In the genomic region with DNA sequence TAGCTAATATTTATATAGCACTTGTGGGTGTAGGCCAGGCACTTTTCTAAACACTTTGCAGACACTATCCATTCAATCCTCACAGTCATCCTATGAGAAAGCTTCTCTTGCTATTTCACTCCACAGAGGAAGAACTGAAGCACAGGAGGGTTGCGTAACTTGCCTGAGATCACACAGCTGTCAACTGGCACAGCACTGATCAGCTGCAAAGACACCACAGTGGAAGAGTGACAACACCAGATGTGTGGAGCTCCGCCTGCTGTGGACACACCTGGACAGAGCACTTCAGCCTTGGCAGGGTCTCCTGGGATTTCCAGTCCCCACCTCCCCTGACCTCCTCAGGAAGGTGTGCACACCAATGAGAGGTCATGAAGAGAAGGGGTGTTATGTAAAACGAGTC, we compare ENCODE assay signal across 20 cellular contexts. TPM values are rescaled to one million over a fixed set of nuclear protein-coding genes. Genes with fewer than 3 reads are reported as not detected.
A peak's percentile ranks its signal among the peaks of the same experiment; 100 is the strongest.
DNase-seq lines count a peak whose midpoint lies in the region; ATAC-seq, FAIRE-seq and TF ChIP-seq lines count a peak whose summit lies in the region.
"Had no signal": no experiment of that assay in that cellular context is flagged by ENCODE, and none has a peak within 500 bp of the region (broad histone marks: within the 10 kb centered on the region; RNA-seq: fewer than 3 reads in every experiment).

No MANE protein-coding gene starts in this region.

- no peak overlapping the region for H3K27ac ChIP-seq in spleen
- H3K27ac ChIP-seq: tibial artery had no signal

- intact Hi-C loops in spleen (cut with DNase I; ENCODE audit: low total_unique reads): no loop called here

- no peak for FAIRE-seq in bronchial epithelial cell (lab: Jason Lieb, UNC)
- FAIRE-seq: islet of Langerhans had no signal

- H3K4me3 ChIP-seq in NB4 (ENCODE audit: low read depth, low read length) (no peak overlapping the region), bronchial epithelial cell (ENCODE audit: low read depth, low read length) (no peak overlapping the region), spleen (no peak overlapping the region)
- H3K4me3 ChIP-seq: tibial artery had no signal

- no peaks in the 10 kb centered on the region for H3K27me3 ChIP-seq in bronchial epithelial cell (ENCODE audit: control insufficient read depth, insufficient read depth, low read length)
- no peaks in the 10 kb centered on the region for H3K27me3 ChIP-seq in spleen (replicated peaks in 1 of 7)
- H3K27me3 ChIP-seq: tibial artery had no signal

- peaks cover 0 to 12% (median 0%) of the 10 kb centered on the region in 8 donors for H3K9me3 ChIP-seq in spleen
- H3K9me3 ChIP-seq: tibial artery had no signal

- TF ChIP-seq CTCF in NB4 (IDR thresholded peaks at IDR 0.05; ENCODE audit: low read depth, low read length): no peak
- no peak for TF ChIP-seq CTCF in bronchial epithelial cell (IDR thresholded peaks at IDR 0.05; ENCODE audit: insufficient read depth, low read length, severe bottlenecking)
- TF ChIP-seq CTCF in spleen (IDR thresholded peaks at IDR 0.05 in 8 of 11, conservative IDR thresholded peaks at IDR 0.05 in 3 of 11): no peak

- TF ChIP-seq POLR2A in NB4 (IDR thresholded peaks at IDR 0.05; ENCODE audit: extremely low read depth, insufficient read length) (no peak), spleen (IDR thresholded peaks at IDR 0.05) (no peak)

- H3K4me1 ChIP-seq in spleen: no peaks in the 10 kb centered on the region
- H3K4me1 ChIP-seq: tibial artery had no signal

- WGBS in spleen, 5 donors: 38 to 79% (median 51%) methylated on average over 3 of the region's 3 CpGs

- peak; percentile 41 for ATAC-seq in HG02571 (IDR thresholded peaks at IDR 0.05; ENCODE audit: unreplicated experiment)
- no peak for ATAC-seq in HG03565 (IDR thresholded peaks at IDR 0.05; ENCODE audit: unreplicated experiment)
- ATAC-seq: activated naive CD4-positive, alpha-beta T cell treated with anti-CD3 and anti-CD28 coated beads, Interleukin-2, amount 50 U/mL, for 72 hours; stimulated activated effector memory CD8-positive, alpha-beta T cell treated with anti-CD3 and anti-CD28 coated beads, Interleukin-12 subunit alpha, Interleukin-12 subunit beta, amount 100 ng/mL, for 72 hours had no signal

- H3K36me3 ChIP-seq in bronchial epithelial cell (ENCODE audit: control insufficient read depth, insufficient read depth, low read length) (no peaks in the 10 kb centered on the region), spleen (no peaks in the 10 kb centered on the region)
- H3K36me3 ChIP-seq: tibial artery had no signal

- DNase-seq in NB4 (ENCODE audit: low read depth) (peak; percentile 77), bronchial epithelial cell (ENCODE audit: low read depth) (peak; percentile 17), myocyte (ENCODE audit: low read depth) (peak; percentile 47), putamen (ENCODE audit: low spot score) (no peak), spleen (no peak)
- DNase-seq: activated CD4-positive, alpha-beta T cell treated with anti-CD3 and anti-CD28 coated beads, Interleukin-2, amount 50 U/mL, for 48 hours; dermis blood vessel endothelial cell; head of caudate nucleus; HFFc6; mesendoderm; NCI-H1092; NCI-H748 treated with DMSO at 0.1 percent for 48 hours; nephron progenitor cell; T-helper 1 cell; tibial artery had no signal

RNA-seq across cellular contexts. Expression of gene CNEP1R1, which starts 13.3 kb away (rescaled TPM):
- total RNA-seq in bronchial epithelial cell (23.7 and 28.8 TPM in 2 replicates), myocyte (15.5 and 27.3 TPM in 2 replicates), spleen (10 to 100 TPM; 22.6 to 45.4 (median 32.9) TPM)
- 17.9 TPM for polyA plus RNA-seq in myocyte (2012)
- polyA plus RNA-seq in spleen: 10 to 100 TPM in 1 of 3 donors, 1 to 10 TPM in 2; 9.6 to 11.9 (median 9.8) TPM

RNA-seq across cellular contexts. Expression of gene HEATR3, which starts 54.1 kb away (rescaled TPM):
- total RNA-seq in bronchial epithelial cell (14.8 and 16.1 TPM in 2 replicates), myocyte (31.2 and 36.8 TPM in 2 replicates), spleen (10 to 100 TPM; 23.1 to 40.8 (median 25.4) TPM)
- 15.9 TPM for polyA plus RNA-seq in myocyte (2012)
- polyA plus RNA-seq in spleen: 1 to 10 TPM; 8.3 to 9.5 (median 8.4) TPM

Comparison
In these comparisons a context has a peak if more than half of its experiments do, and no peak if none do; other contexts are left out.
1. DNase-seq: peak in NB4 (single experiment), bronchial epithelial cell (single experiment) and myocyte (single experiment); none in putamen (single experiment) and spleen (single experiment).